In genomic region chr13:102845630-102846260, GRCh38 we compare ENCODE assay signal across 8 cellular contexts. TPM values are rescaled to one million over a fixed set of nuclear protein-coding genes. Genes with fewer than 3 reads are reported as not detected.
A peak's percentile ranks its signal among the peaks of the same experiment; 100 is the strongest.
DNase-seq lines count a peak whose midpoint lies in the region; TF ChIP-seq lines count a peak whose summit lies in the region.

Gene ERCC5 (plus strand): TSS chr13:102846032. CDS start chr13:102846267, 235 bp downstream.

- peaks cover 26% of the 10 kb centered on the region for H3K79me2 ChIP-seq in neural cell (replicated peaks; ENCODE audit: insufficient read depth, low read length)

- peaks cover 5% of the 10 kb centered on the region for H3F3A ChIP-seq in neural cell (ENCODE audit: insufficient read depth, low read length, poor library complexity, severe bottlenecking)

- no peaks in the 10 kb centered on the region for H4K20me1 ChIP-seq in neural cell (ENCODE audit: insufficient read depth)

- H3K9ac ChIP-seq in neural cell (ENCODE audit: low read length), result peak within 1 kb of the TSS; percentile 94

- peak within 1 kb of the TSS; percentile 86 for H3K4me2 ChIP-seq in neural cell (ENCODE audit: low read length)

- no peaks in the 10 kb centered on the region; the same call in 1 of the 2 replicates for H3K36me3 ChIP-seq in HAP-1 (replicated peaks)
- H3K36me3 ChIP-seq in MG63, result peaks cover 2% of the 10 kb centered on the region
- H3K36me3 ChIP-seq in neural cell (ENCODE audit: insufficient read depth, low read length), result no peaks in the 10 kb centered on the region
- H3K36me3 ChIP-seq in stomach, result peaks cover 0 to 16% (median 7%) of the 10 kb centered on the region in 4 donors

- H2AFZ ChIP-seq in neural cell (ENCODE audit: low read depth, low read length), result peak within 1 kb of the TSS; percentile 97

- no peaks in the 10 kb centered on the region for H3K9me3 ChIP-seq in HAP-1
- no peaks in the 10 kb centered on the region for H3K9me3 ChIP-seq in MG63
- H3K9me3 ChIP-seq in neural cell (ENCODE audit: low read length), result no peaks in the 10 kb centered on the region
- H3K9me3 ChIP-seq in stomach, result no peaks in the 10 kb centered on the region

- intact Hi-C loops in stomach (cut with DNase I; ENCODE audit: low total_unique reads), result loop anchor here (10.0 kb wide), 1 partner anchor 261 kb away; no protein-coding TSS in a partner anchor

- peak within 1 kb of the TSS; percentile 78 for H3K4me3 ChIP-seq in HAP-1
- peak within 1 kb of the TSS; percentile 89 for H3K4me3 ChIP-seq in MG63
- H3K4me3 ChIP-seq in neural cell (ENCODE audit: low read length), result peak within 1 kb of the TSS; percentile 84
- H3K4me3 ChIP-seq in stomach, result peak within 1 kb of the TSS; percentile 83 to 97 (median 89)

- H3K4me1 ChIP-seq in HAP-1 (peaks cover 10% of the 10 kb centered on the region), stomach (peaks cover 7 to 48% (median 28%) of the 10 kb centered on the region in 4 donors)

- DNase-seq in G401 (ENCODE audit: low spot score), result peak; percentile 94
- DNase-seq in HAP-1 (ENCODE audit: low spot score in 2 of 2), result peak; percentile 84 to 94
- peak; percentile 91 for DNase-seq in MG63
- peak; percentile 95 for DNase-seq in SIG-M5 treated with dmso at 0.1 percent for 504 hours (lab: John Stamatoyannopoulos, UW; ENCODE audit: unreplicated experiment)
- DNase-seq in activated gamma-delta T cell treated with Interleukin-2 at 50 U/mL for 16 hours, result peak; percentile 95
- DNase-seq in fibroblast of the conjunctiva (ENCODE audit: low read depth), result peak; percentile 91
- peak; percentile 96 for DNase-seq in stomach

- no peaks in the 10 kb centered on the region for H3K9me2 ChIP-seq in neural cell (ENCODE audit: insufficient read depth, low read length)

- peak; percentile 86 for TF ChIP-seq EP300 in neural cell (conservative IDR thresholded peaks at IDR 0.05; ENCODE audit: poor library complexity, severe bottlenecking)
- TF ChIP-seq EP300 in stomach (IDR thresholded peaks at IDR 0.05), result no peak

- WGBS in stomach, 5 donors, result 0 to 1% (median 0%) methylated on average over 45 to 49 of the region's 49 CpGs

- TF ChIP-seq POLR2A in stomach (IDR thresholded peaks at IDR 0.05), result peak in 1 of 4 donors; percentile 60

- H3K27ac ChIP-seq in neural cell (ENCODE audit: low read length) (peak within 1 kb of the TSS; percentile 97), stomach (peak within 1 kb of the TSS; percentile 97 to 100 (median 98))

- in situ Hi-C loops in G401 (cut with HindIII; ENCODE audit: low sequenced_read_pairs) (no loop called here), HAP-1 (cut with MboI; ENCODE audit: low sequenced_read_pairs) (loop anchor here (5.0 kb wide), 1 partner anchor 248 kb away; the partner anchor contains the start of gene TPP2)

- H3K27me3 ChIP-seq in HAP-1 (ENCODE audit: low read depth) (no peaks in the 10 kb centered on the region), MG63 (no peaks in the 10 kb centered on the region), neural cell (ENCODE audit: insufficient read depth, low read depth, low read length) (no peaks in the 10 kb centered on the region), stomach (no peaks in the 10 kb centered on the region)

- TF ChIP-seq CTCF in neural cell (IDR thresholded peaks at IDR 0.05; ENCODE audit: poor library complexity, severe bottlenecking) (peak; percentile 59), stomach (IDR thresholded peaks at IDR 0.05) (no peak)

- TF ChIP-seq RAD21 in neural cell (conservative IDR thresholded peaks at IDR 0.05), result peak; percentile 51

TF ChIP-seq in neural cell, 6 proteins besides CTCF, POLR2A, EP300 and RAD21:
- peak; percentile 78 for TF ChIP-seq REST (IDR thresholded peaks at IDR 0.05; ENCODE audit: borderline replicate concordance)
- TF ChIP-seq POLR2AphosphoS5 (IDR thresholded peaks at IDR 0.05), result peak; percentile 97
- no peak for TF ChIP-seq EZH2 (IDR thresholded peaks at IDR 0.05; ENCODE audit: borderline replicate concordance, insufficient read depth, low read length, poor library complexity, severe bottlenecking)
- peak; percentile 79 for TF ChIP-seq TAF1 (IDR thresholded peaks at IDR 0.05; ENCODE audit: low read depth)
- peak; percentile 61 for TF ChIP-seq SMC3 (conservative IDR thresholded peaks at IDR 0.05; ENCODE audit: poor library complexity)
- peak; percentile 85 for TF ChIP-seq MXI1 (conservative IDR thresholded peaks at IDR 0.05; ENCODE audit: poor library complexity, severe bottlenecking)

RNA-seq across cellular contexts. Expression of gene ERCC5, which starts in this region (rescaled TPM):
- total RNA-seq in G401 (2014; rRNA removed; shearing (Covaris generic)), result 15.9 and 50.2 TPM in 2 replicates
- total RNA-seq in MG63 (2014; rRNA removed; shearing (Covaris generic); ENCODE audit: low replicate concordance), result 33.2 and 89.9 TPM in 2 replicates
- polyA plus RNA-seq in neural cell, result 43.1 and 67.5 TPM in 2 replicates
- 86.2 and 112 TPM in 2 replicates for polyA minus RNA-seq in neural cell
- 100 to 1,000 TPM in 3 of 5 donors, 10 to 100 TPM in 2; 42.9 to 348 (median 105) TPM for total RNA-seq in stomach
- polyA plus RNA-seq in stomach, result 10 to 100 TPM; 36.7 to 61.2 (median 51.5) TPM

Comparison
In these comparisons a context has a peak if more than half of its experiments do, and no peak if none do; other contexts are left out.
1. Peak in every context shown above with its lines: DNase-seq, H3K4me3 ChIP-seq and H3K27ac ChIP-seq.